In the genomic region with DNA sequence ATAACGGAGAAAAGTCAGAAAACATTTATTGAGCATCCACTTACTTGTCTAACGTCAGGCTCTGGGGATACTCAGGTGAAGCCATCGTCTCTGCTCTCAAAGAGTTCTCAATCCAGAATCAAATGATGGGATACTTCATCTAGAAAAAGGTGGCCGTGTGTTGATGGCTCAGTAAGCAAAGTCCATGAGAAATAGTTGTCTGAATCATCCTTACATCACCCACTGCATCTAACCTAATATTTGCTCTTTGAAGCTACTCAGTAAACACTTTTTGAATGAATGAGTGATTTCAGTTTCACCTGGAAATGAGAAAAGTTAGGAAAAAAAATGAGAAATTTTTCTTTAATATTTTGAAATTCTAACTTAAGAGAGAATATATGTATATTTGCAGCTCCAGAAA, we compare ENCODE assay signal across 23 cellular contexts.
DNase-seq lines count a peak whose midpoint lies in the region; ATAC-seq, FAIRE-seq and TF ChIP-seq lines count a peak whose summit lies in the region.
"Had no signal": no experiment of that assay in that cellular context is flagged by ENCODE, and none has a peak within 500 bp of the region (broad histone marks: within the 10 kb centered on the region; RNA-seq: fewer than 3 reads in every experiment).

No MANE protein-coding gene starts in this region.

- no peaks in the 10 kb centered on the region for H3F3A ChIP-seq in PC-3 (ENCODE audit: low read length, unreplicated experiment)
- no peaks in the 10 kb centered on the region for H3F3A ChIP-seq in MM.1S (ENCODE audit: insufficient read depth, low read length)

- peaks cover 27% of the 10 kb centered on the region for H3K4me1 ChIP-seq in PC-3 (ENCODE audit: insufficient read depth, low read length)
- 0 out of 2 replicates have a peak, but pooled peaks cover 4% of the 10 kb centered on the region for H3K4me1 ChIP-seq in HepG2 (ENCODE audit: insufficient read depth, low read length)
- H3K4me1 ChIP-seq in transverse colon, result no peaks in the 10 kb centered on the region
- H3K4me1 ChIP-seq in MM.1S (ENCODE audit: low read length), result no peaks in the 10 kb centered on the region
- H3K4me1 ChIP-seq: BLaER1, Caco-2, HAP-1 had no signal

- peak overlapping the region; percentile 25 for H3K9ac ChIP-seq in PC-3 (ENCODE audit: low read length)
- H3K9ac ChIP-seq in HepG2 (ENCODE audit: insufficient read depth, low read depth, low read length), result no peak overlapping the region
- no peak overlapping the region for H3K9ac ChIP-seq in MM.1S (ENCODE audit: low read length)
- H3K9ac ChIP-seq: BLaER1 had no signal

- H3K27me3 ChIP-seq in PC-3 (ENCODE audit: low read length) (no peaks in the 10 kb centered on the region), bronchial epithelial cell (ENCODE audit: control insufficient read depth, insufficient read depth, low read length) (no peaks in the 10 kb centered on the region), HepG2 (ENCODE audit: control insufficient read depth in 1 of 2, insufficient read depth in 2 of 2, low read length in 2 of 2) (no peaks in the 10 kb centered on the region), transverse colon (no peaks in the 10 kb centered on the region), MM.1S (replicated peaks; ENCODE audit: insufficient read depth, low read length) (no peaks in the 10 kb centered on the region)
- H3K27me3 ChIP-seq: BLaER1 had no signal

- WGBS in HepG2 (ENCODE audit: low lambda C conversion rate), result 26% methylated on average over 4 of the region's 4 CpGs
- WGBS in transverse colon (ENCODE audit: low coverage in 1 of 2), 2 donors, result 74 to 81% methylated on average over 3 to 4 of the region's 4 CpGs

- TF ChIP-seq CTCF in PC-3 (conservative IDR thresholded peaks at IDR 0.05; ENCODE audit: low read depth, low read length) (no peak), bronchial epithelial cell (IDR thresholded peaks at IDR 0.05; ENCODE audit: insufficient read depth, low read length, severe bottlenecking) (no peak), HepG2 (CRISPR knock-in tag; IDR thresholded peaks at IDR 0.05) (no peak), transverse colon (IDR thresholded peaks at IDR 0.05) (no peak), MM.1S (IDR thresholded peaks at IDR 0.05; ENCODE audit: low read length) (no peak)

- H3K36me3 ChIP-seq in PC-3 (ENCODE audit: low read depth, low read length) (no peaks in the 10 kb centered on the region), bronchial epithelial cell (ENCODE audit: control insufficient read depth, insufficient read depth, low read length) (no peaks in the 10 kb centered on the region), HepG2 (replicated peaks in 1 of 2; ENCODE audit: control insufficient read depth in 1 of 2, insufficient read depth in 2 of 2, low read length in 2 of 2) (no peaks in the 10 kb centered on the region), transverse colon (no peaks in the 10 kb centered on the region), MM.1S (replicated peaks; ENCODE audit: insufficient read depth, low read length) (no peaks in the 10 kb centered on the region)
- H3K36me3 ChIP-seq: BLaER1, HAP-1 had no signal

- H3K4me3 ChIP-seq in PC-3 (ENCODE audit: low read length) (no peak overlapping the region), bronchial epithelial cell (ENCODE audit: low read depth, low read length) (no peak overlapping the region), HepG2 (replicated peaks in 1 of 3; ENCODE audit: insufficient read depth in 1 of 3, low read depth in 2 of 3, low read length in 3 of 3) (no peak overlapping the region), transverse colon (no peak overlapping the region), MM.1S (ENCODE audit: low read length) (no peak overlapping the region)
- H3K4me3 ChIP-seq: BLaER1, HAP-1 had no signal

- CTCF ChIA-PET in PC-3 (lab: Charles Lee) (no interaction called here), HepG2 (lab: Yijun Ruan, JAX; ENCODE audit: low intra/inter-chr PET ratio, low total read pairs) (no interaction called here)

- no peak; a peak in 1 of 4 replicates for TF ChIP-seq EP300 in HepG2 (IDR thresholded peaks at IDR 0.05; ENCODE audit: low read depth in 2 of 2, low read length in 2 of 2)
- TF ChIP-seq EP300 in HepG2 (CRISPR knock-in tag; IDR thresholded peaks at IDR 0.05; ENCODE audit: borderline replicate concordance), result no peak
- TF ChIP-seq EP300 in transverse colon (IDR thresholded peaks at IDR 0.05; ENCODE audit: low read depth), result no peak

- DNase-seq in DMS53 (lab: John Stamatoyannopoulos, UW) (peak; percentile 87), PC-3 (peak; percentile 64), bronchial epithelial cell (ENCODE audit: low read depth) (peak; percentile 45), HepG2 (ENCODE audit: low spot score) (peak; percentile 25), transverse colon (no peak), MM.1S (no peak)
- DNase-seq: Caco-2; CD4-positive, CD25-positive, alpha-beta regulatory T cell; CD8-positive, alpha-beta T cell; DMS153; DMS79 treated with DMSO at 0.1 percent for 48 hours; GF-D8; GOT3; HFFc6 had no signal

- H3K9me2 ChIP-seq in PC-3 (replicated peaks; ENCODE audit: low read length), result no peaks in the 10 kb centered on the region
- no peaks in the 10 kb centered on the region for H3K9me2 ChIP-seq in MM.1S (replicated peaks; ENCODE audit: insufficient read depth, low read length)

- no peak for TF ChIP-seq RAD21 in HepG2 (CRISPR knock-in tag; IDR thresholded peaks at IDR 0.05)

- ATAC-seq in PC-3, result peak; percentile 54
- ATAC-seq in HepG2, result peak; percentile 59; the same call in 2 of the 3 replicates
- no peak for ATAC-seq in HG02642 (IDR thresholded peaks at IDR 0.05; ENCODE audit: poor library complexity, unreplicated experiment)
- ATAC-seq: CD8-positive, alpha-beta T cell had no signal

- intact Hi-C loops in PC-3 (cut with micrococcal nuclease), result no loop called here
- intact Hi-C loops in HepG2 (cut with micrococcal nuclease; ENCODE audit: unreplicated experiment), result no loop called here
- intact Hi-C loops in transverse colon (cut with DNase I; ENCODE audit: low total_unique reads), result no loop called here

- H3K9me3 ChIP-seq in PC-3 (ENCODE audit: low read length) (no peaks in the 10 kb centered on the region), HepG2 (ENCODE audit: low read length) (no peaks in the 10 kb centered on the region), transverse colon (no peaks in the 10 kb centered on the region), MM.1S (replicated peaks; ENCODE audit: insufficient read depth, low read length) (no peaks in the 10 kb centered on the region)
- H3K9me3 ChIP-seq: BLaER1, Caco-2, HAP-1 had no signal

- BruUV-seq in PC-3 (replicated peaks; lab: Mats Ljungman, UMichigan), result no TSS peak
- BruUV-seq in HepG2 (replicated peaks; lab: Mats Ljungman, UMichigan), result no TSS peak

- H4K20me1 ChIP-seq in PC-3 (ENCODE audit: low read length) (no peaks in the 10 kb centered on the region), HepG2 (ENCODE audit: insufficient read depth, low read length) (no peaks in the 10 kb centered on the region), MM.1S (ENCODE audit: insufficient read depth, low read length) (no peaks in the 10 kb centered on the region)
- H4K20me1 ChIP-seq: BLaER1 had no signal

- H3K4me2 ChIP-seq in PC-3 (ENCODE audit: low read length), result peak overlapping the region; percentile 53
- H3K4me2 ChIP-seq in HepG2 (ENCODE audit: low read depth, low read length), result no peak overlapping the region
- no peak overlapping the region for H3K4me2 ChIP-seq in MM.1S (ENCODE audit: low read depth, low read length)
- H3K4me2 ChIP-seq: BLaER1 had no signal

- no peaks in the 10 kb centered on the region for H3K79me2 ChIP-seq in PC-3 (ENCODE audit: low read length)
- H3K79me2 ChIP-seq in HepG2 (ENCODE audit: insufficient read depth, low read length), result no peaks in the 10 kb centered on the region
- H3K79me2 ChIP-seq in MM.1S (ENCODE audit: low read length), result no peaks in the 10 kb centered on the region

- in situ Hi-C loops in HepG2 (cut with HindIII; ENCODE audit: extremely low pct_ligation_motif_present, low pct_unique_long_range_greater_than_20kb) (no loop called here), transverse colon (cut with MboI; ENCODE audit: low pct_ligation_motif_present in 1 of 4, low pct_unique_long_range_greater_than_20kb in 1 of 4, low sequenced_read_pairs in 3 of 4) (no loop called here)

- FAIRE-seq in bronchial epithelial cell (lab: Jason Lieb, UNC) (no peak), HepG2 (lab: Jason Lieb, UNC) (no peak)
- FAIRE-seq: A204.1, GM12891, GM18507, H54 had no signal

- POLR2A ChIA-PET in PC-3 (lab: Charles Lee; ENCODE audit: unreplicated experiment) (no interaction called here), HepG2 (lab: Yijun Ruan, JAX) (no interaction called here)

- no peak overlapping the region for H2AFZ ChIP-seq in PC-3 (ENCODE audit: low read length)
- no peak overlapping the region for H2AFZ ChIP-seq in HepG2 (ENCODE audit: low read length)
- no peak overlapping the region for H2AFZ ChIP-seq in MM.1S (ENCODE audit: low read length)

- TF ChIP-seq POLR2A in HepG2 (IDR thresholded peaks at IDR 0.05; ENCODE audit: insufficient read depth in 1 of 2, low read depth in 2 of 2, low read length in 2 of 2), result no peak
- no peak for TF ChIP-seq POLR2A in transverse colon (IDR thresholded peaks at IDR 0.05)

- peak overlapping the region; percentile 62 for H3K27ac ChIP-seq in PC-3 (ENCODE audit: low read length)
- no peak overlapping the region for H3K27ac ChIP-seq in HepG2 (ENCODE audit: extremely low read length, insufficient read depth, low read length)
- H3K27ac ChIP-seq in transverse colon, result no peak overlapping the region
- H3K27ac ChIP-seq in MM.1S (ENCODE audit: low read length), result no peak overlapping the region
- H3K27ac ChIP-seq: 22Rv1, BLaER1, C4-2B had no signal

TF ChIP-seq in HepG2, 621 proteins besides CTCF, POLR2A, EP300 and RAD21 (continues in another document):
- TF ChIP-seq FOSL2 (CRISPR knock-in tag; IDR thresholded peaks at IDR 0.05), result peak; percentile 59; the same call in 1 of the 2 replicates
- TF ChIP-seq, protein P1, sequence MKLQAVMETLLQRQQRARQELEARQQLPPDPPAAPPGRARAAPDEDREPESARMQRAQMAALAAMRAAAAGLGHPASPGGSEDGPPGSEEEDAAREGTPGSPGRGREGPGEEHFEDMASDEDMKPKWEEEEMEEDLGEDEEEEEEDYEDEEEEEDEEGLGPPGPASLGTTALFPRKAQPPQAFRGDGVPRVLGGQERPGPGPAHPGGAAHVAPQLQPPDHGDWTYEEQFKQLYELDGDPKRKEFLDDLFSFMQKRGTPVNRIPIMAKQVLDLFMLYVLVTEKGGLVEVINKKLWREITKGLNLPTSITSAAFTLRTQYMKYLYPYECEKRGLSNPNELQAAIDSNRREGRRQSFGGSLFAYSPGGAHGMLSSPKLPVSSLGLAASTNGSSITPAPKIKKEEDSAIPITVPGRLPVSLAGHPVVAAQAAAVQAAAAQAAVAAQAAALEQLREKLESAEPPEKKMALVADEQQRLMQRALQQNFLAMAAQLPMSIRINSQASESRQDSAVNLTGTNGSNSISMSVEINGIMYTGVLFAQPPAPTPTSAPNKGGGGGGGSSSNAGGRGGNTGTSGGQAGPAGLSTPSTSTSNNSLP (IDR thresholded peaks at IDR 0.05; ENCODE audit: low read depth, low read length), result 0 out of 2 replicates have a peak, but pooled peaks have one; percentile 18
- peak; percentile 90 for TF ChIP-seq ZNF24 (IDR thresholded peaks at IDR 0.05)
- 0 out of 2 replicates have a peak, but pooled peaks have one; percentile 18 for TF ChIP-seq FOXA3 (CRISPR knock-in tag; IDR thresholded peaks at IDR 0.05)
- TF ChIP-seq NFYC (CRISPR knock-in tag; IDR thresholded peaks at IDR 0.05), result no peak
- no peak for TF ChIP-seq MATR3 (CRISPR knock-in tag; IDR thresholded peaks at IDR 0.05)

Comparison
In these comparisons a context has a peak if more than half of its experiments do, and no peak if none do; other contexts are left out.
1. DNase-seq: peak in DMS53 (single experiment), PC-3 (single experiment), bronchial epithelial cell (single experiment) and HepG2 (single experiment); none in transverse colon (single experiment) and MM.1S (single experiment).